ENCODE assay signal across 23 cellular contexts in genomic region chr2:150266931-150267330, GRCh38.
"Had no signal": no experiment of that assay in that cellular context is flagged by ENCODE, and none has a peak within 500 bp of the region (broad histone marks: within the 10 kb centered on the region; RNA-seq: fewer than 3 reads in every experiment).

No MANE protein-coding gene starts in this region.

- H3K4me1 Mint-ChIP-seq: IgD-negative memory B cell had no signal

- H3K27ac ChIP-seq: KMS-11, SJSA1, SK-N-MC had no signal

- FAIRE-seq: K562, RCC 7860 had no signal

- H3K27me3 ChIP-seq: SJSA1 had no signal

- H3K9ac ChIP-seq: KMS-11 had no signal

- H3K36me3 Mint-ChIP-seq: IgD-negative memory B cell had no signal

- H3K27me3 Mint-ChIP-seq: IgD-negative memory B cell had no signal

- H3K36me3 ChIP-seq: SJSA1 had no signal

- H3K4me3 Mint-ChIP-seq: IgD-negative memory B cell had no signal

- H3K9me3 ChIP-seq: SJSA1 had no signal

- H3K27ac Mint-ChIP-seq: IgD-negative memory B cell had no signal

- H3K4me3 ChIP-seq: K562, SJSA1, SK-N-MC had no signal

- H3K4me2 ChIP-seq: KMS-11 had no signal

- ATAC-seq: K562 had no signal

- DNase-seq: MM.1S, MV-4-11, NCI-H1048, NCI-H1105, NCI-H1417, NCI-H1436 treated with DMSO at 0.1 percent for 48 hours, NCI-H1694, NCI-H1930, NCI-H2081, NCI-H2107, NCI-H2227 treated with DMSO at 0.1 percent for 48 hours, NCI-H524 treated with DMSO at 0.1 percent for 48 hours, NCI-H69, NCI-H774, Right ventricle myocardium superior, RPMI8226, SIG-M5 had no signal
